8 cellular contexts compared by ENCODE assay signal in the genomic region with DNA sequence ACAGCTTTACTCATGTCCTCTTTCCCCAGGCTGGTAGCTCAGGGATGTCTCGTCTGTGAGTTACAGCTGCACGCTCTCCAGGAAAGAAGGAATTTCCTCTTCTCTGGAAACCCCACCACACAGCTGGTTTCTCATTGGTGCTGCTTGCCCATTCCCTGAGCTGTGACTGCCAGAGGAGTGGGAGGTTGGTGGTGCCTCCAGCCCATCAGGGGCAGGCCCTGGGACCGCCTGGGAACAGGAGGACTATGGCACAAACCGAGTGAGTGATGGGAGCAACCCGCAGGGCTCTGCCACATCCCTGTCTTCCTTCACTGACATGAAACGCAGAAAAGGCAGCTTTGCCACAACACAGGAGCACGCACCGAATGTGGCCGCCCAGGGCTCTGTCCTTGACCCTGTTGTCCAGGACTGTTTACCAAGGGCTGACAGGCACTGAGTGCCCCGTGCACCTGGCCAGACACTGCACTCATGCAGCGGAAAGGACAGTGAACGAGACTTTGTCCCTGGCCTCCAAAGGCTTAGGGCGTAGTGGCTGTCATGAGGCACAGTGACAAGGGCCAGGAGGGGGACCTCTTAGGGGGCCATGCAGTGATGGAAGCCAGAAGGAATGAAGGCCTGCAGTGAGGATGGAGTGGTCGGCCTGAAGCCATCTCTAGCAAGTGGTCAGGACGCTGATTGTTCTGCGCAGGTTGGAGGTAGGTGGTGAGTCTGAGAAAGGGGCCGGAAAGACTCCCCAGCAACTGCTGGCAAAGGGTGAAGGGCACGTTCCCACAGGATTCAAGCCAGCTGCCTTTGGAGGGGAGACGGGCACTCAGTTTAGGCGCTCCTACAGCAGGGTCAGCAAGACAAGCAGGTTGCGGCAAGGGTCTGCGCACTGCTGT. TPM values are rescaled to one million over a fixed set of nuclear protein-coding genes. Genes with fewer than 3 reads are reported as not detected.
DNase-seq lines count a peak whose midpoint lies in the region; ATAC-seq and TF ChIP-seq lines count a peak whose summit lies in the region.

No MANE protein-coding gene starts in this region.

- peaks cover 46% of the 10 kb centered on the region for H3K4me1 Mint-ChIP-seq in chondrocyte (ENCODE audit: low read depth)
- peaks cover 33 to 35% of the 10 kb centered on the region in 2 donors for H3K4me1 Mint-ChIP-seq in natural killer cell treated with Interleukin-12 subunit alpha and Interleukin-12 subunit beta and Interleukin-15 and Interleukin-18, amount 100 ng/mL, for 72 hours (ENCODE audit: low read depth in 2 of 2)

- peaks cover 22% of the 10 kb centered on the region for H3K36me3 Mint-ChIP-seq in chondrocyte (ENCODE audit: low read depth)
- H3K36me3 Mint-ChIP-seq in natural killer cell treated with Interleukin-12 subunit alpha and Interleukin-12 subunit beta and Interleukin-15 and Interleukin-18, amount 100 ng/mL, for 72 hours: peaks cover 11% of the 10 kb centered on the region

- peak overlapping the region; percentile 76 for H3K4me2 ChIP-seq in Karpas-422 (ENCODE audit: low read depth, low read length, poor library complexity, severe bottlenecking)

- H3K4me3 Mint-ChIP-seq in chondrocyte (ENCODE audit: unreplicated experiment): peak overlapping the region; percentile 88
- H3K4me3 Mint-ChIP-seq in natural killer cell treated with Interleukin-12 subunit alpha and Interleukin-12 subunit beta and Interleukin-15 and Interleukin-18, amount 100 ng/mL, for 72 hours: peak overlapping the region; percentile 88

- H2AFZ ChIP-seq in Karpas-422 (ENCODE audit: low read length): no peak overlapping the region

- H3K36me3 ChIP-seq in Karpas-422 (ENCODE audit: insufficient read depth, low read length): peaks cover 42% of the 10 kb centered on the region

- H3K27me3 ChIP-seq in Karpas-422 (ENCODE audit: low read length): no peaks in the 10 kb centered on the region

- H3K27me3 Mint-ChIP-seq in chondrocyte (ENCODE audit: low read depth): no peaks in the 10 kb centered on the region
- no peaks in the 10 kb centered on the region for H3K27me3 Mint-ChIP-seq in natural killer cell treated with Interleukin-12 subunit alpha and Interleukin-12 subunit beta and Interleukin-15 and Interleukin-18, amount 100 ng/mL, for 72 hours

- H3K27ac ChIP-seq in C4-2B: peak overlapping the region; percentile 91
- peak overlapping the region; percentile 71; the same call in 1 of the 2 replicates for H3K27ac ChIP-seq in Karpas-422 (ENCODE audit: low read length)

- peak overlapping the region; percentile 96 for H3K4me3 ChIP-seq in Karpas-422 (ENCODE audit: low read length)

- peak overlapping the region; percentile 90 for H3K27ac Mint-ChIP-seq in chondrocyte (ENCODE audit: unreplicated experiment)
- peak overlapping the region; percentile 71 to 91 for H3K27ac Mint-ChIP-seq in natural killer cell treated with Interleukin-12 subunit alpha and Interleukin-12 subunit beta and Interleukin-15 and Interleukin-18, amount 100 ng/mL, for 72 hours

- DNase-seq in Karpas-422: no peak
- DNase-seq in chondrocyte (ENCODE audit: low spot score): peak; percentile 83
- DNase-seq in natural killer cell treated with Interleukin-12 subunit alpha and Interleukin-12 subunit beta and Interleukin-15 and Interleukin-18, amount 100 ng/mL, for 72 hours (ENCODE audit: low spot score): no peak
- no peak for DNase-seq in GM13977 (ENCODE audit: low spot score)
- no peak for DNase-seq in activated CD4-positive, CD25-positive, alpha-beta regulatory T cell (lab: John Stamatoyannopoulos, UW)

- TF ChIP-seq CTCF in C4-2B (conservative IDR thresholded peaks at IDR 0.05) (no peak), chondrocyte (IDR thresholded peaks at IDR 0.05) (no peak), GM13977 (IDR thresholded peaks at IDR 0.05; ENCODE audit: extremely low read depth, insufficient read depth, missing control alignments) (no peak)

- H3K9ac ChIP-seq in Karpas-422 (ENCODE audit: low read length): peak overlapping the region; percentile 96

- in situ Hi-C loops in GM13977 (cut with MboI; ENCODE audit: low pct_unique_long_range_greater_than_20kb, low sequenced_read_pairs, unreplicated experiment): no loop called here

- H3K9me2 ChIP-seq in Karpas-422 (replicated peaks; ENCODE audit: insufficient read depth, low read length): no peaks in the 10 kb centered on the region

- ATAC-seq in natural killer cell treated with Interleukin-12 subunit alpha and Interleukin-12 subunit beta and Interleukin-15 and Interleukin-18, amount 100 ng/mL, for 72 hours: no peak
- ATAC-seq in HG03280 (IDR thresholded peaks at IDR 0.05; ENCODE audit: unreplicated experiment): no peak
- ATAC-seq in GM18907 (IDR thresholded peaks at IDR 0.05; ENCODE audit: unreplicated experiment): no peak

- H3K9me3 Mint-ChIP-seq in chondrocyte (ENCODE audit: low read depth): no peaks in the 10 kb centered on the region
- H3K9me3 Mint-ChIP-seq in natural killer cell treated with Interleukin-12 subunit alpha and Interleukin-12 subunit beta and Interleukin-15 and Interleukin-18, amount 100 ng/mL, for 72 hours: no peaks in the 10 kb centered on the region

- peaks cover 39% of the 10 kb centered on the region for H3K4me1 ChIP-seq in Karpas-422 (ENCODE audit: low read length)

- H3K9me3 ChIP-seq in Karpas-422 (ENCODE audit: low read length): no peaks in the 10 kb centered on the region

- H4K20me1 ChIP-seq in Karpas-422 (ENCODE audit: insufficient read depth, low read depth, low read length): peaks cover 16% of the 10 kb centered on the region; the same call in 1 of the 2 replicates

- H3K79me2 ChIP-seq in Karpas-422 (ENCODE audit: low read length): peaks cover 61% of the 10 kb centered on the region

RNA-seq across cellular contexts. Expression of a gene that starts 1.7 kb away (rescaled TPM):
- total RNA-seq in Karpas-422 (2014; rRNA removed; shearing (Covaris generic); ENCODE audit: low replicate concordance): 97.9 and 152 TPM in 2 replicates
- total RNA-seq in chondrocyte: 153 to 176 TPM (median 161 TPM) in 3 replicates
- total RNA-seq in natural killer cell treated with Interleukin-12 subunit alpha and Interleukin-12 subunit beta and Interleukin-15 and Interleukin-18, amount 100 ng/mL, for 72 hours: 100 to 1,000 TPM; 124 to 196 TPM

RNA-seq across cellular contexts. Expression of a gene that starts 6.3 kb away (rescaled TPM):
- total RNA-seq in Karpas-422 (2014; rRNA removed; shearing (Covaris generic); ENCODE audit: low replicate concordance): 136 and 151 TPM in 2 replicates
- total RNA-seq in chondrocyte: 69.2 to 95.3 TPM (median 75.7 TPM) in 3 replicates
- 100 to 1,000 TPM; 138 to 175 TPM for total RNA-seq in natural killer cell treated with Interleukin-12 subunit alpha and Interleukin-12 subunit beta and Interleukin-15 and Interleukin-18, amount 100 ng/mL, for 72 hours

RNA-seq across cellular contexts. Expression of a gene that starts 20.3 kb away (rescaled TPM):
- total RNA-seq in Karpas-422 (2014; rRNA removed; shearing (Covaris generic); ENCODE audit: low replicate concordance): not detected in 2 replicates
- total RNA-seq in chondrocyte: not detected in 3 replicates
- total RNA-seq in natural killer cell treated with Interleukin-12 subunit alpha and Interleukin-12 subunit beta and Interleukin-15 and Interleukin-18, amount 100 ng/mL, for 72 hours: not detected

RNA-seq across cellular contexts. Expression of a gene that starts 25.8 kb away (rescaled TPM):
- total RNA-seq in Karpas-422 (2014; rRNA removed; shearing (Covaris generic); ENCODE audit: low replicate concordance): 49.1 and 150 TPM in 2 replicates
- total RNA-seq in chondrocyte: 86.8 to 128 TPM (median 89.0 TPM) in 3 replicates
- 100 to 1,000 TPM; 106 to 216 TPM for total RNA-seq in natural killer cell treated with Interleukin-12 subunit alpha and Interleukin-12 subunit beta and Interleukin-15 and Interleukin-18, amount 100 ng/mL, for 72 hours

RNA-seq across cellular contexts. Expression of a gene that starts 34.7 kb away (rescaled TPM):
- not detected in 2 replicates for total RNA-seq in Karpas-422 (2014; rRNA removed; shearing (Covaris generic); ENCODE audit: low replicate concordance)
- 12.5 to 27.2 TPM (median 24.3 TPM) in 3 replicates for total RNA-seq in chondrocyte
- total RNA-seq in natural killer cell treated with Interleukin-12 subunit alpha and Interleukin-12 subunit beta and Interleukin-15 and Interleukin-18, amount 100 ng/mL, for 72 hours: 1 to 10 TPM; 1.3 to 7.7 TPM
